In the genomic region with DNA sequence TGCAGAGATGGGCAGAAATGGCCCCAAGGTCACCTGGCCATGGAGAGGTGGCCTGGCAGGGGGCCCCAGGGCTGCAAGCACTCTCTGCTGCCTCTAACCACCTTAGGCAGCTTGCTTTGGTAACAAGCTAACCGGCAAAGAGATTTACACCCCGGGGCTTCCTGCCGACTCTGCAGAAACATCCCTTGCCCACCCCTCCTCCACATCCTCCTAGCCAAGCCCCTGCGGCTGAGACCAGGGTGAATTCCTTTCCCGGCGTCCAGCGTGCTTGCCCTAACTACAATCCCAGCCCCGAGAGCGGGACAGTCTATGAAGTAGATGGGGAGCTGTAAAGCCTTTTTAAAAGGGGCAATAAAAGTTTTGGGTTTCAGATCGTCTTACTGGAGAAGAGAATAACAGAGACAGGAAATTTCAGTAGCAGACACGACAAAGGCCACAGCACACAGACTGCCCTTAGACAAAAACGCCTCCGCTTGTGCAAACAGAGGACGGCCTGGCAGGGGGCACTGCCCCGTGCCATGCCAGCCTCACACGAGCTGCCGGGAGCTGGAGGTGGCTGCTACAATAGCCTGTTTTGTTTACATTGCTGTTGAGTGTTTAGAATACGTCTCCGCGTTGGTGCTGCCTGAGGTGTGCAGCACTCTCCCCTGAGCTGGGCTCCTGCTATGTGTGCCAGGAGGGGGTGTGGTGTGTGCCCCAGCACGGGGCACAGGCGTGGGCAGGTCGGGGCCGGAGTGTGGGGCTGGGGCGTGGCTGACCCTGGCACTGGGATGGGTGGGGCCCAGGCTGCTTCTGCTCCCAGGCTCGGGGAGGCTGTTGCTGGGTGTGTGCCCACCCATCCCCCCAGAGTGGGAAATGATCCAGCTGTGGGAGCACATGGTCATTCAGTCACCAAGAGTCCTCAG, we compare ENCODE assay signal across 8 cellular contexts. TPM values are rescaled to one million over a fixed set of nuclear protein-coding genes. Genes with fewer than 3 reads are reported as not detected.
DNase-seq lines count a peak whose midpoint lies in the region; ATAC-seq and TF ChIP-seq lines count a peak whose summit lies in the region.

No MANE protein-coding gene starts in this region.

- no peak overlapping the region for H3K9ac ChIP-seq in smooth muscle cell (ENCODE audit: low read depth)

- no peaks in the 10 kb centered on the region for H3K79me2 ChIP-seq in smooth muscle cell (ENCODE audit: low read depth)

- intact Hi-C loops in activated naive CD4-positive, alpha-beta T cell treated with anti-CD3 and anti-CD28 coated beads for 36 hours (cut with micrococcal nuclease), result no loop called here
- intact Hi-C loops in head of caudate nucleus (cut with DNase I), result no loop called here

- DNase-seq in activated naive CD4-positive, alpha-beta T cell treated with anti-CD3 and anti-CD28 coated beads for 36 hours, result peak; percentile 26
- DNase-seq in activated naive CD4-positive, alpha-beta T cell treated with Interleukin-2 at 50 U/mL for 16 hours, result no peak
- DNase-seq in RWPE1 (ENCODE audit: low spot score), result peak; percentile 48
- DNase-seq in head of caudate nucleus, result peak in 37 of 42 donors; percentile 22 to 83 (median 53)
- DNase-seq in smooth muscle cell (lab: John Stamatoyannopoulos, UW; ENCODE audit: unreplicated experiment), result no peak
- DNase-seq in activated CD4-positive, CD25-positive, alpha-beta regulatory T cell (lab: John Stamatoyannopoulos, UW), result no peak
- no peak for DNase-seq in NCI-H1694 (lab: John Stamatoyannopoulos, UW)

- no peaks in the 10 kb centered on the region for H3K27me3 Mint-ChIP-seq in activated naive CD4-positive, alpha-beta T cell treated with anti-CD3 and anti-CD28 coated beads for 36 hours (ENCODE audit: low read depth)

- ATAC-seq in GM21526 (IDR thresholded peaks at IDR 0.05; ENCODE audit: low FRiP score, unreplicated experiment), result no peak

- TF ChIP-seq CTCF in RWPE1 (conservative IDR thresholded peaks at IDR 0.05; ENCODE audit: low read depth), result no peak
- no peak for TF ChIP-seq CTCF in smooth muscle cell (IDR thresholded peaks at IDR 0.05; ENCODE audit: borderline replicate concordance, insufficient read depth, poor library complexity, severe bottlenecking)

- no peaks in the 10 kb centered on the region for H3K36me3 Mint-ChIP-seq in activated naive CD4-positive, alpha-beta T cell treated with anti-CD3 and anti-CD28 coated beads for 36 hours (ENCODE audit: low read depth)

- no peaks in the 10 kb centered on the region for H4K20me1 ChIP-seq in smooth muscle cell (ENCODE audit: low read depth)

- H3F3A ChIP-seq in smooth muscle cell (ENCODE audit: low read depth), result peaks cover 5% of the 10 kb centered on the region

- peaks cover 12% of the 10 kb centered on the region for H3K4me1 Mint-ChIP-seq in activated naive CD4-positive, alpha-beta T cell treated with anti-CD3 and anti-CD28 coated beads for 36 hours (ENCODE audit: low read depth)

- H3K9me3 Mint-ChIP-seq in activated naive CD4-positive, alpha-beta T cell treated with anti-CD3 and anti-CD28 coated beads for 36 hours, result no peaks in the 10 kb centered on the region

- peak overlapping the region; percentile 13 for H3K4me3 Mint-ChIP-seq in activated naive CD4-positive, alpha-beta T cell treated with anti-CD3 and anti-CD28 coated beads for 36 hours

- peak overlapping the region; percentile 85 for H3K27ac ChIP-seq in RWPE1
- H3K27ac ChIP-seq in smooth muscle cell (ENCODE audit: low read depth), result no peak overlapping the region

- H3K4me2 ChIP-seq in smooth muscle cell, result peak overlapping the region; percentile 49

- no peaks in the 10 kb centered on the region for H3K27me3 ChIP-seq in smooth muscle cell (ENCODE audit: low read depth)

- POLR2A ChIA-PET in RWPE1 (lab: Yijun Ruan, JAX; ENCODE audit: low non-redundant PET), result no interaction called here

- H3K36me3 ChIP-seq in smooth muscle cell (ENCODE audit: low read depth), result no peaks in the 10 kb centered on the region

- 22% methylated on average over 26 of the region's 26 CpGs for WGBS in smooth muscle cell (ENCODE audit: low lambda C conversion rate)

- H3K27ac Mint-ChIP-seq in activated naive CD4-positive, alpha-beta T cell treated with anti-CD3 and anti-CD28 coated beads for 36 hours, result peak overlapping the region; percentile 15

- peak overlapping the region; percentile 0 for H2AFZ ChIP-seq in smooth muscle cell (ENCODE audit: low read depth)

- H3K4me3 ChIP-seq in smooth muscle cell, result no peak overlapping the region

- H3K9me3 ChIP-seq in smooth muscle cell (replicated peaks; ENCODE audit: low read depth), result no peaks in the 10 kb centered on the region

- CTCF ChIA-PET in activated naive CD4-positive, alpha-beta T cell treated with anti-CD3 and anti-CD28 coated beads for 36 hours (lab: Charles Lee), result interaction anchor here (0.6 to 1.0 kb wide), 2 partner anchors 22 to 274 kb away, joined by 3 to 4 read pairs; no protein-coding TSS in a partner anchor
- CTCF ChIA-PET in RWPE1 (lab: Yijun Ruan, JAX), result interaction anchor here (0.5 to 1.5 kb wide), 7 partner anchors 11 to 1650 kb away, joined by 3 to 6 read pairs (median 4); no protein-coding TSS in a partner anchor

- H3K4me1 ChIP-seq in smooth muscle cell (ENCODE audit: low read depth), result peaks cover 12% of the 10 kb centered on the region

RNA-seq across cellular contexts. Expression of gene MYMK, which starts 15.3 kb away (rescaled TPM):
- total RNA-seq in activated naive CD4-positive, alpha-beta T cell treated with anti-CD3 and anti-CD28 coated beads for 36 hours, result not detected
- not detected in 2 replicates for total RNA-seq in smooth muscle cell
- polyA plus RNA-seq in smooth muscle cell, result not detected in 2 replicates

RNA-seq across cellular contexts. Expression of gene ADAMTSL2, which starts 25.1 kb away (rescaled TPM):
- total RNA-seq in activated naive CD4-positive, alpha-beta T cell treated with anti-CD3 and anti-CD28 coated beads for 36 hours, result under 1 TPM; 0.14 to 0.17 TPM
- total RNA-seq in smooth muscle cell, result 8.1 and 8.9 TPM in 2 replicates
- 8.9 and 10.5 TPM in 2 replicates for polyA plus RNA-seq in smooth muscle cell

RNA-seq across cellular contexts. Expression of gene SLC2A6, which starts 30.5 kb away (rescaled TPM):
- total RNA-seq in activated naive CD4-positive, alpha-beta T cell treated with anti-CD3 and anti-CD28 coated beads for 36 hours, result under 1 TPM; 0.62 to 0.83 TPM
- total RNA-seq in smooth muscle cell, result 12.7 and 13.8 TPM in 2 replicates
- polyA plus RNA-seq in smooth muscle cell, result 21.0 and 28.3 TPM in 2 replicates

RNA-seq across cellular contexts. Expression of gene CACFD1, which starts 49.7 kb away (rescaled TPM):
- under 1 TPM; 0.35 to 0.45 TPM for total RNA-seq in activated naive CD4-positive, alpha-beta T cell treated with anti-CD3 and anti-CD28 coated beads for 36 hours
- total RNA-seq in smooth muscle cell, result 5.8 and 8.9 TPM in 2 replicates
- 22.8 and 27.1 TPM in 2 replicates for polyA plus RNA-seq in smooth muscle cell

Comparison
In these comparisons a context has a peak if more than half of its experiments do, and no peak if none do; other contexts are left out.
1. DNase-seq: peak in activated naive CD4-positive, alpha-beta T cell treated with anti-CD3 and anti-CD28 coated beads for 36 hours (single experiment), RWPE1 (single experiment) and head of caudate nucleus (37 of 42); none in activated naive CD4-positive, alpha-beta T cell treated with Interleukin-2 at 50 U/mL for 16 hours (single experiment), smooth muscle cell (single experiment), activated CD4-positive, CD25-positive, alpha-beta regulatory T cell (0 of 4) and NCI-H1694 (single experiment).